Comparison of ENCODE assay signal across 10 cellular contexts in the genomic region with DNA sequence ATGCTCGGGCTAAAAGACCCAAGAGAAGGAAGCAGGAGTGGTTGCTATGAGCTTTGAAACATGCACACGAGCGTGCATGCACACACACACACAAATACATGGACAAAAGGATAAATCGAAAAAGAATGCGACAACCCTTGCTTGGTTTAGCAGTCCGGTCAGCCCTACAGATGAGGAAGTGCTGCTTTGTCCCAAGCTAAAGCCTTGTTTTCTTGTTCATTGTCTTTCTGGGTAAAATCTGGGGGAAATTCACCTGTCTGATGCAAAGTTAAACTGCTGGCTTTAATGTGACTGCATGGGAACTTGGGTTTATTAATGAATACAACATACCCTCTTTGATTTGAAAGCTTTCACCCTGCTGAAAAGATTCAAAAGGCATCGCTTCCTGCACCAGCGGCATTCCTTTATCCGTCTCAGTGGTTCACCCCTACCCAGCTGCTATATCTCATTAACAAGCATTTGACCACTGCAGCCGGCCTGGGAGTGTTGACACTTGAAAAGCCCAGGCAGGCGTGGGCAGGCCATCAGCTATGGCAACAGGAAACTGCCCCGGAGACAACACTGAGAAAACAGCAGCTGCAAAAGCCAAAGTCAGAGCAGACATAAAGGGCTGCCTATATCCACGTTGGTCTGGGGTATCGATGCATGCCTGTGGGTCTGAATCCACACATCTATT.
DNase-seq lines count a peak whose midpoint lies in the region; ATAC-seq, FAIRE-seq and TF ChIP-seq lines count a peak whose summit lies in the region.
"Had no signal": no experiment of that assay in that cellular context is flagged by ENCODE, and none has a peak within 500 bp of the region (broad histone marks: within the 10 kb centered on the region; RNA-seq: fewer than 3 reads in every experiment).

No MANE protein-coding gene starts in this region.

- CTCF ChIA-PET in H1 (lab: Charles Lee; ENCODE audit: partially characterized antibody), result interaction anchor here (0.7 to 2.6 kb wide), 4 partner anchors 11 to 104 kb away, joined by 3 to 8 read pairs (median 6); no protein-coding TSS in a partner anchor

- H3K4me2 ChIP-seq in H1 (ENCODE audit: insufficient read depth in 1 of 2, low read depth in 2 of 2, low read length in 2 of 2), result peak overlapping the region; percentile 49 to 50; a peak in 3 of 4 replicates
- H3K4me2 ChIP-seq in mesendoderm (ENCODE audit: low read length), result no peak overlapping the region

- H3K14ac ChIP-seq in H1 (ENCODE audit: insufficient read length), result no peak overlapping the region

- TF ChIP-seq POLR2A in H1 (IDR thresholded peaks at IDR 0.05; ENCODE audit: control extremely low read depth in 1 of 2, low read depth in 2 of 2, low read length in 2 of 2), result peak in 1 of 2 experiments; percentile 28; a peak in 1 of 3 replicates

- 0 out of 2 replicates have a peak overlapping the region, but pooled peaks have one; percentile 10 for H2AFZ ChIP-seq in H1 (ENCODE audit: low read length)

- in situ Hi-C loops in Caki2 (cut with HindIII; ENCODE audit: low pct_unique_long_range_greater_than_20kb, low sequenced_read_pairs), result no loop called here

- H3K18ac ChIP-seq in H1 (ENCODE audit: extremely low read depth, low read length), result no peak overlapping the region
- peak overlapping the region; percentile 88 for H3K18ac ChIP-seq in mesendoderm (ENCODE audit: low read length)

- H3K4me3 ChIP-seq in H1 (ENCODE audit: extremely low read depth in 1 of 4, insufficient read depth in 2 of 4, low read depth in 3 of 4, low read length in 4 of 4) (peak overlapping the region in 3 of 4 experiments; percentile 2 to 31 (median 15); a peak in 4 of 8 replicates), mesendoderm (ENCODE audit: low read length) (no peak overlapping the region)
- H3K4me3 ChIP-seq: skin epidermis had no signal

- POLR2A ChIA-PET in H1 (lab: Charles Lee; ENCODE audit: partially characterized antibody), result no interaction called here

- peak overlapping the region; percentile 96 for H2BK12ac ChIP-seq in H1 (ENCODE audit: low read depth, low read length)

- peak; percentile 15 to 36; a peak in 1 of 4 replicates for TF ChIP-seq RAD21 in H1 (IDR thresholded peaks at IDR 0.05 in 1 of 2, conservative IDR thresholded peaks at IDR 0.05 in 1 of 2; ENCODE audit: low read depth in 2 of 2, low read length in 2 of 2)

- peaks cover 4 to 11% (median 7%) of the 10 kb centered on the region in 4 experiments; a peak in 6 of 7 replicates for H3K4me1 ChIP-seq in H1 (replicated peaks in 1 of 4; ENCODE audit: control insufficient read depth in 3 of 4, insufficient read depth in 4 of 4, low read length in 3 of 4)
- H3K4me1 ChIP-seq in mesendoderm (ENCODE audit: control insufficient read depth, low read depth, low read length), result peaks cover 6% of the 10 kb centered on the region

- H3K27ac ChIP-seq in H1 (ENCODE audit: low read depth, low read length) (no peak overlapping the region), mesendoderm (ENCODE audit: low read depth, low read length) (peak overlapping the region; percentile 51)
- H3K27ac ChIP-seq: skin epidermis had no signal

- no peak overlapping the region for H3K56ac ChIP-seq in H1 (replicated peaks; ENCODE audit: insufficient read length, low read depth, low read length)
- peak overlapping the region; percentile 70 for H3K56ac ChIP-seq in mesendoderm (ENCODE audit: low read length)

- no peaks in the 10 kb centered on the region for H3K27me3 Mint-ChIP-seq in T-helper 2 cell treated with Interferon-gamma antibody and Interleukin-4, amounts not matched to agents 5 μg/mL and 100 μg/mL, for 36 hours (ENCODE audit: low read depth)
- H3K27me3 Mint-ChIP-seq: CD8-positive, alpha-beta memory T cell had no signal

- no peak overlapping the region for H3K23ac ChIP-seq in H1 (ENCODE audit: insufficient read length)
- H3K23ac ChIP-seq in mesendoderm (ENCODE audit: low read length), result no peak overlapping the region

- H3K9me3 Mint-ChIP-seq in T-helper 2 cell treated with Interferon-gamma antibody and Interleukin-4, amounts not matched to agents 5 μg/mL and 100 μg/mL, for 36 hours, result no peaks in the 10 kb centered on the region

- H4K20me1 ChIP-seq in H1 (replicated peaks in 1 of 2; ENCODE audit: control insufficient read depth in 1 of 2, insufficient read depth in 2 of 2, low read length in 2 of 2), result no peaks in the 10 kb centered on the region

- no peak for ATAC-seq in HG03025 (IDR thresholded peaks at IDR 0.05; ENCODE audit: low FRiP score, unreplicated experiment)

- no peak overlapping the region for H3K4ac ChIP-seq in H1 (replicated peaks; ENCODE audit: insufficient read length, low read depth, low read length)
- H3K4ac ChIP-seq in mesendoderm (ENCODE audit: low read depth, low read length), result peak overlapping the region; percentile 87

- peak; percentile 95 for FAIRE-seq in H1 (lab: Jason Lieb, UNC)

- no peaks in the 10 kb centered on the region for H3K23me2 ChIP-seq in H1 (ENCODE audit: low read depth, low read length)

- peak; percentile 12 for DNase-seq in Caki2 (ENCODE audit: low read depth)
- DNase-seq in NCI-H226, result peak; percentile 8
- peak; percentile 51 to 66 for DNase-seq in H1 (ENCODE audit: low read depth in 1 of 2, low spot score in 2 of 2)
- peak; percentile 94 for DNase-seq in mesendoderm
- DNase-seq in HCEC 1CT, result no peak
- no peak for DNase-seq in stimulated activated CD4-positive, alpha-beta T cell treated with anti-CD3 and anti-CD28 coated beads, Interleukin-4, amount 100 ng/mL, for 24 hours
- no peak for DNase-seq in T-helper 2 cell treated with Interferon-gamma antibody and Interleukin-4, amounts not matched to agents 5 μg/mL and 100 μg/mL, for 36 hours (ENCODE audit: low spot score)
- DNase-seq: CD8-positive, alpha-beta memory T cell had no signal

- H2AK5ac ChIP-seq in H1 (ENCODE audit: low read depth, low read length), result no peak overlapping the region
- H2AK5ac ChIP-seq in mesendoderm (ENCODE audit: low read length), result no peak overlapping the region

- peak in 1 of 2 experiments; percentile 90; a peak in 1 of 3 replicates for TF ChIP-seq EP300 in H1 (IDR thresholded peaks at IDR 0.05; ENCODE audit: borderline replicate concordance in 1 of 2, low read depth in 2 of 2, low read length in 2 of 2)

- H4K5ac ChIP-seq in H1 (ENCODE audit: insufficient read length, low read depth, low read length) (no peak overlapping the region), mesendoderm (ENCODE audit: low read length) (no peak overlapping the region)

- H4K8ac ChIP-seq in H1 (ENCODE audit: extremely low read depth, insufficient read depth, low read length), result no peak overlapping the region
- no peak overlapping the region for H4K8ac ChIP-seq in mesendoderm (ENCODE audit: low read depth, low read length)

- H3K79me1 ChIP-seq in H1 (ENCODE audit: low read depth, low read length) (no peaks in the 10 kb centered on the region), mesendoderm (ENCODE audit: low read length) (no peaks in the 10 kb centered on the region)

- H4K91ac ChIP-seq in H1 (replicated peaks; ENCODE audit: insufficient read length, low read length), result no peak overlapping the region

- H3K36me3 ChIP-seq in H1 (ENCODE audit: control insufficient read depth in 2 of 4, insufficient read depth in 4 of 4, low read length in 3 of 4), result no peaks in the 10 kb centered on the region
- H3K36me3 ChIP-seq in mesendoderm (ENCODE audit: control insufficient read depth, insufficient read depth, low read length), result no peaks in the 10 kb centered on the region

- no peaks in the 10 kb centered on the region for H3K27me3 ChIP-seq in H1 (replicated peaks in 1 of 4; ENCODE audit: control insufficient read depth in 3 of 4, extremely low read depth in 1 of 4, insufficient read depth in 3 of 4, low read length in 3 of 4)
- H3K27me3 ChIP-seq in mesendoderm (ENCODE audit: insufficient read depth, low read length, poor library complexity), result no peaks in the 10 kb centered on the region

- 29% methylated on average over 14 of the region's 14 CpGs; no CpG with 5 or more reads in 1 of the 2 experiments for whole genome bisulfite sequencing in H1 (ENCODE audit: extremely low coverage in 1 of 2, insufficient coverage in 1 of 2, insufficient read length in 1 of 2, insufficient replicate concordance in 2 of 2, low coverage in 1 of 2, low lambda C conversion rate in 2 of 2, missing lambda C conversion rate in 1 of 2), 2 experiments
- WGBS in mesendoderm (ENCODE audit: extremely low coverage, insufficient coverage, low lambda C conversion rate), result no CpG with 5 or more reads among the region's 14 CpGs

- no peak overlapping the region; the same call in 1 of the 2 replicates for H2BK20ac ChIP-seq in H1 (ENCODE audit: low read length)

- no peaks in the 10 kb centered on the region for H3K9me3 ChIP-seq in H1 (ENCODE audit: insufficient read depth in 2 of 2, low read depth in 1 of 2, low read length in 1 of 2)

- H3K9ac ChIP-seq in H1 (replicated peaks in 1 of 4; ENCODE audit: extremely low read depth in 1 of 4, low read depth in 3 of 4, low read length in 3 of 4) (no peak overlapping the region), mesendoderm (ENCODE audit: low read length) (no peak overlapping the region)

- H2BK120ac ChIP-seq in H1 (replicated peaks; ENCODE audit: low read depth, low read length), result no peak overlapping the region
- peak overlapping the region; percentile 1 for H2BK120ac ChIP-seq in mesendoderm (ENCODE audit: low read depth, low read length)

- H3K27ac Mint-ChIP-seq in T-helper 2 cell treated with Interferon-gamma antibody and Interleukin-4, amounts not matched to agents 5 μg/mL and 100 μg/mL, for 36 hours, result no peak overlapping the region

- H2BK5ac ChIP-seq in H1 (ENCODE audit: low read depth, low read length) (peak overlapping the region; percentile 45; the same call in 1 of the 2 replicates), mesendoderm (ENCODE audit: low read length) (no peak overlapping the region)

- H3K4me1 Mint-ChIP-seq in T-helper 2 cell treated with Interferon-gamma antibody and Interleukin-4, amounts not matched to agents 5 μg/mL and 100 μg/mL, for 36 hours (ENCODE audit: low read depth), result no peaks in the 10 kb centered on the region
- H3K4me1 Mint-ChIP-seq: CD8-positive, alpha-beta memory T cell had no signal

- no peaks in the 10 kb centered on the region for H3K36me3 Mint-ChIP-seq in T-helper 2 cell treated with Interferon-gamma antibody and Interleukin-4, amounts not matched to agents 5 μg/mL and 100 μg/mL, for 36 hours (ENCODE audit: low read depth)
- H3K36me3 Mint-ChIP-seq: CD8-positive, alpha-beta memory T cell had no signal

- no peak for TF ChIP-seq CTCF in H1 (IDR thresholded peaks at IDR 0.05; ENCODE audit: control extremely low read depth in 1 of 3, insufficient read depth in 1 of 3, low read depth in 1 of 3, low read length in 3 of 3)

- H3K4me3 Mint-ChIP-seq in T-helper 2 cell treated with Interferon-gamma antibody and Interleukin-4, amounts not matched to agents 5 μg/mL and 100 μg/mL, for 36 hours, result no peak overlapping the region
- H3K4me3 Mint-ChIP-seq: CD8-positive, alpha-beta memory T cell had no signal

- H3K79me2 ChIP-seq in H1 (ENCODE audit: control insufficient read depth in 1 of 2, insufficient read depth in 2 of 2, low read length in 2 of 2) (no peaks in the 10 kb centered on the region), mesendoderm (ENCODE audit: control insufficient read depth, insufficient read depth, low read length) (no peaks in the 10 kb centered on the region)

- no peak overlapping the region for H2BK15ac ChIP-seq in H1 (ENCODE audit: low read length)
- peak overlapping the region; percentile 100 for H2BK15ac ChIP-seq in mesendoderm (replicated peaks; ENCODE audit: low read depth)

Comparison
In these comparisons a context has a peak if more than half of its experiments do, and no peak if none do; other contexts are left out.
1. DNase-seq: peak in Caki2 (single experiment), NCI-H226 (single experiment), H1 (2 of 2) and mesendoderm (single experiment); none in HCEC 1CT (single experiment), stimulated activated CD4-positive, alpha-beta T cell treated with anti-CD3 and anti-CD28 coated beads, Interleukin-4, amount 100 ng/mL, for 24 hours (single experiment) and T-helper 2 cell treated with Interferon-gamma antibody and Interleukin-4, amounts not matched to agents 5 μg/mL and 100 μg/mL, for 36 hours (single experiment).